Comparison of ENCODE assay signal across 1 cellular context in the genomic region with DNA sequence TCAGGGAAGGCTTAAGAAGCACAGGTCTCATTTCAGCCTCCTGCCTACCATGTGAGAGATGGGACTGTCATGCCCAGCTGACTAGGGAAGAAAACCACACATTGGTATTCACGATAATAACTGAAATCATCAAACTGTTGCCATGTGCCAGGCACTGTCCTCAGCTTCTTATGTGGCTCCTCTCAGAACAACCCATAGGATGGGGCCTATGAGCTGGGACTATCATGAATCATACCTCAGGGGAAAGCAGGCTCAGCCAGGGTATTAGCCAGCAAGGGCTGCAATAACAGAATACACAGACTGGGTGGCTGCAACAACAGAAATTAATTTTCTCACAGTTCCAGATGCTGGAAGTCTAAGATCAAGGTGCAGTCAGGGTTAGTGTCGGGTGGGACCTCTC.
TF ChIP-seq lines count a peak whose summit lies in the region.

No MANE protein-coding gene starts in this region.

TF ChIP-seq in SK-N-SH, 30 proteins besides CTCF, POLR2A, EP300 and RAD21:
- no peak for TF ChIP-seq GABPA (IDR thresholded peaks at IDR 0.05; ENCODE audit: low read depth)
- TF ChIP-seq EZH2phosphoT487 (IDR thresholded peaks at IDR 0.05; ENCODE audit: borderline replicate concordance, low read depth) = no peak
- no peak for TF ChIP-seq SMC3 (IDR thresholded peaks at IDR 0.05; ENCODE audit: low read depth, low read length)
- TF ChIP-seq SIN3A (IDR thresholded peaks at IDR 0.05; ENCODE audit: borderline replicate concordance, low read depth, low read length) = no peak
- no peak for TF ChIP-seq RCOR1 (IDR thresholded peaks at IDR 0.05; ENCODE audit: low read length)
- no peak for TF ChIP-seq GATA2 (CRISPR knock-in tag; IDR thresholded peaks at IDR 0.05)
- TF ChIP-seq NRF1 (IDR thresholded peaks at IDR 0.05; ENCODE audit: low read depth, low read length) = no peak
- no peak for TF ChIP-seq FOXJ3 (CRISPR knock-in tag; IDR thresholded peaks at IDR 0.05)
- TF ChIP-seq, protein P1, sequence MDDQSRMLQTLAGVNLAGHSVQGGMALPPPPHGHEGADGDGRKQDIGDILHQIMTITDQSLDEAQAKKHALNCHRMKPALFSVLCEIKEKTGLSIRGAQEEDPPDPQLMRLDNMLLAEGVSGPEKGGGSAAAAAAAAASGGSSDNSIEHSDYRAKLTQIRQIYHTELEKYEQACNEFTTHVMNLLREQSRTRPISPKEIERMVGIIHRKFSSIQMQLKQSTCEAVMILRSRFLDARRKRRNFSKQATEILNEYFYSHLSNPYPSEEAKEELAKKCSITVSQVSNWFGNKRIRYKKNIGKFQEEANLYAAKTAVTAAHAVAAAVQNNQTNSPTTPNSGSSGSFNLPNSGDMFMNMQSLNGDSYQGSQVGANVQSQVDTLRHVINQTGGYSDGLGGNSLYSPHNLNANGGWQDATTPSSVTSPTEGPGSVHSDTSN (IDR thresholded peaks at IDR 0.05) = no peak
- TF ChIP-seq, protein P2, sequence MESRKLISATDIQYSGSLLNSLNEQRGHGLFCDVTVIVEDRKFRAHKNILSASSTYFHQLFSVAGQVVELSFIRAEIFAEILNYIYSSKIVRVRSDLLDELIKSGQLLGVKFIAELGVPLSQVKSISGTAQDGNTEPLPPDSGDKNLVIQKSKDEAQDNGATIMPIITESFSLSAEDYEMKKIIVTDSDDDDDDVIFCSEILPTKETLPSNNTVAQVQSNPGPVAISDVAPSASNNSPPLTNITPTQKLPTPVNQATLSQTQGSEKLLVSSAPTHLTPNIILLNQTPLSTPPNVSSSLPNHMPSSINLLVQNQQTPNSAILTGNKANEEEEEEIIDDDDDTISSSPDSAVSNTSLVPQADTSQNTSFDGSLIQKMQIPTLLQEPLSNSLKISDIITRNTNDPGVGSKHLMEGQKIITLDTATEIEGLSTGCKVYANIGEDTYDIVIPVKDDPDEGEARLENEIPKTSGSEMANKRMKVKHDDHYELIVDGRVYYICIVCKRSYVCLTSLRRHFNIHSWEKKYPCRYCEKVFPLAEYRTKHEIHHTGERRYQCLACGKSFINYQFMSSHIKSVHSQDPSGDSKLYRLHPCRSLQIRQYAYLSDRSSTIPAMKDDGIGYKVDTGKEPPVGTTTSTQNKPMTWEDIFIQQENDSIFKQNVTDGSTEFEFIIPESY (IDR thresholded peaks at IDR 0.05; ENCODE audit: borderline replicate concordance, low read depth) = no peak
- no peak for TF ChIP-seq POLR2AphosphoS5 (IDR thresholded peaks at IDR 0.05; ENCODE audit: low read depth, low read length)
- TF ChIP-seq, protein P3, sequence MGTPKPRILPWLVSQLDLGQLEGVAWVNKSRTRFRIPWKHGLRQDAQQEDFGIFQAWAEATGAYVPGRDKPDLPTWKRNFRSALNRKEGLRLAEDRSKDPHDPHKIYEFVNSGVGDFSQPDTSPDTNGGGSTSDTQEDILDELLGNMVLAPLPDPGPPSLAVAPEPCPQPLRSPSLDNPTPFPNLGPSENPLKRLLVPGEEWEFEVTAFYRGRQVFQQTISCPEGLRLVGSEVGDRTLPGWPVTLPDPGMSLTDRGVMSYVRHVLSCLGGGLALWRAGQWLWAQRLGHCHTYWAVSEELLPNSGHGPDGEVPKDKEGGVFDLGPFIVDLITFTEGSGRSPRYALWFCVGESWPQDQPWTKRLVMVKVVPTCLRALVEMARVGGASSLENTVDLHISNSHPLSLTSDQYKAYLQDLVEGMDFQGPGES (IDR thresholded peaks at IDR 0.05; ENCODE audit: low read depth, low read length) = no peak
- TF ChIP-seq, protein P4, sequence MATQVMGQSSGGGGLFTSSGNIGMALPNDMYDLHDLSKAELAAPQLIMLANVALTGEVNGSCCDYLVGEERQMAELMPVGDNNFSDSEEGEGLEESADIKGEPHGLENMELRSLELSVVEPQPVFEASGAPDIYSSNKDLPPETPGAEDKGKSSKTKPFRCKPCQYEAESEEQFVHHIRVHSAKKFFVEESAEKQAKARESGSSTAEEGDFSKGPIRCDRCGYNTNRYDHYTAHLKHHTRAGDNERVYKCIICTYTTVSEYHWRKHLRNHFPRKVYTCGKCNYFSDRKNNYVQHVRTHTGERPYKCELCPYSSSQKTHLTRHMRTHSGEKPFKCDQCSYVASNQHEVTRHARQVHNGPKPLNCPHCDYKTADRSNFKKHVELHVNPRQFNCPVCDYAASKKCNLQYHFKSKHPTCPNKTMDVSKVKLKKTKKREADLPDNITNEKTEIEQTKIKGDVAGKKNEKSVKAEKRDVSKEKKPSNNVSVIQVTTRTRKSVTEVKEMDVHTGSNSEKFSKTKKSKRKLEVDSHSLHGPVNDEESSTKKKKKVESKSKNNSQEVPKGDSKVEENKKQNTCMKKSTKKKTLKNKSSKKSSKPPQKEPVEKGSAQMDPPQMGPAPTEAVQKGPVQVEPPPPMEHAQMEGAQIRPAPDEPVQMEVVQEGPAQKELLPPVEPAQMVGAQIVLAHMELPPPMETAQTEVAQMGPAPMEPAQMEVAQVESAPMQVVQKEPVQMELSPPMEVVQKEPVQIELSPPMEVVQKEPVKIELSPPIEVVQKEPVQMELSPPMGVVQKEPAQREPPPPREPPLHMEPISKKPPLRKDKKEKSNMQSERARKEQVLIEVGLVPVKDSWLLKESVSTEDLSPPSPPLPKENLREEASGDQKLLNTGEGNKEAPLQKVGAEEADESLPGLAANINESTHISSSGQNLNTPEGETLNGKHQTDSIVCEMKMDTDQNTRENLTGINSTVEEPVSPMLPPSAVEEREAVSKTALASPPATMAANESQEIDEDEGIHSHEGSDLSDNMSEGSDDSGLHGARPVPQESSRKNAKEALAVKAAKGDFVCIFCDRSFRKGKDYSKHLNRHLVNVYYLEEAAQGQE (IDR thresholded peaks at IDR 0.05; ENCODE audit: low read depth, low read length) = no peak
- TF ChIP-seq TAF1 (IDR thresholded peaks at IDR 0.05; ENCODE audit: borderline replicate concordance, low read depth, low read length) = no peak
- no peak for TF ChIP-seq FOSL2 (IDR thresholded peaks at IDR 0.05; ENCODE audit: borderline replicate concordance, low read depth)
- TF ChIP-seq RXRA (IDR thresholded peaks at IDR 0.05; ENCODE audit: borderline replicate concordance, low read depth) = no peak
